ENCODE assay signal across 11 cellular contexts in the genomic region with DNA sequence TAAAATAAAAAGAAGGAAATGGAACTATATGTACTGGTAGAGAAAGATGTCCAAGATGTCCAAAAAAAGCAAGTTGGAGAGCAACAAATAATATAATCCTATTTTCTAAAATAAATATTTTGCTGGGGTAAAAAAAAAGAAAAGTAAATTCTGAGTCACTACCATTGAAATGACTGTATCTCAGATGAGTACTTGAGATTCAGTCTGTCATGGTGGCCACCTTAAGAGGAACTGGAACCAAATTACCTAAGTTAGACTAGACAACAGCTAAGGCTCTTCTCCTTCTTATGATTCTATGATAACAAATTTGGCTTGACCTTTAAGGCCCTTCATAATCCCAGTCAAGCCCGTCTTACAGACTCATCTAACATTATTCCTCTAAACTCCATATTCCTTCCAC.
DNase-seq lines count a peak whose midpoint lies in the region; ATAC-seq and TF ChIP-seq lines count a peak whose summit lies in the region.
"Had no signal": no experiment of that assay in that cellular context is flagged by ENCODE, and none has a peak within 500 bp of the region (broad histone marks: within the 10 kb centered on the region; RNA-seq: fewer than 3 reads in every experiment).

No MANE protein-coding gene starts in this region.

- peaks cover 11% of the 10 kb centered on the region for H3K4me1 ChIP-seq in vagina

- H3K9me3 ChIP-seq in vagina = no peaks in the 10 kb centered on the region
- H3K9me3 ChIP-seq: suprapubic skin had no signal

- TF ChIP-seq CTCF in GM06990 (IDR thresholded peaks at IDR 0.05; ENCODE audit: insufficient read depth, low read length, poor library complexity, severe bottlenecking) (no peak), vagina (IDR thresholded peaks at IDR 0.05) (no peak)

- ATAC-seq in GM19372 (IDR thresholded peaks at IDR 0.05; ENCODE audit: low read depth, unreplicated experiment) (peak; percentile 78), HG02870 (IDR thresholded peaks at IDR 0.05; ENCODE audit: unreplicated experiment) (peak; percentile 99), HG03575 (IDR thresholded peaks at IDR 0.05; ENCODE audit: extremely low read depth, insufficient number of reproducible peaks, low FRiP score, unreplicated experiment) (peak; percentile 96)
- ATAC-seq: natural killer cell treated with Interleukin-12 subunit alpha and Interleukin-12 subunit beta and Interleukin-15 and Interleukin-18, amount 100 ng/mL, for 72 hours had no signal

- peak; percentile 42 for DNase-seq in GM06990 (ENCODE audit: extremely low read depth, insufficient read length)
- DNase-seq in midbrain (lab: John Stamatoyannopoulos, UW) = no peak
- no peak for DNase-seq in vagina (ENCODE audit: extremely low spot score in 2 of 2)
- no peak for DNase-seq in A172 (ENCODE audit: low spot score)
- DNase-seq in NCI-H1694 (lab: John Stamatoyannopoulos, UW) = no peak
- DNase-seq: NCI-H446 treated with DMSO at 0.1 percent for 48 hours had no signal

- no peaks in the 10 kb centered on the region for H3K36me3 ChIP-seq in GM06990 (ENCODE audit: control insufficient read depth, insufficient read depth, low read length)
- no peaks in the 10 kb centered on the region for H3K36me3 ChIP-seq in vagina
- H3K36me3 ChIP-seq: suprapubic skin had no signal

- no peak overlapping the region for H3K27ac ChIP-seq in vagina
- H3K27ac ChIP-seq: suprapubic skin had no signal

- intact Hi-C loops in vagina (cut with DNase I) = no loop called here

- TF ChIP-seq POLR2A in vagina (IDR thresholded peaks at IDR 0.05) = no peak

- H3K27me3 ChIP-seq in GM06990 (replicated peaks; ENCODE audit: control insufficient read depth, insufficient read depth, low read length) = no peaks in the 10 kb centered on the region
- H3K27me3 ChIP-seq in vagina = no peaks in the 10 kb centered on the region

- H3K4me3 ChIP-seq in GM06990 (replicated peaks; ENCODE audit: low read depth, low read length) (no peak overlapping the region), vagina (no peak overlapping the region)
- H3K4me3 ChIP-seq: suprapubic skin had no signal
